19 cellular contexts compared by ENCODE assay signal in genomic region chr6:56518995-56519767, GRCh38.
DNase-seq lines count a peak whose midpoint lies in the region; ATAC-seq and TF ChIP-seq lines count a peak whose summit lies in the region.
"Had no signal": no experiment of that assay in that cellular context is flagged by ENCODE, and none has a peak within 500 bp of the region (broad histone marks: within the 10 kb centered on the region; RNA-seq: fewer than 3 reads in every experiment).

No MANE protein-coding gene starts in this region.

- H3K27me3 ChIP-seq in IMR-90 (ENCODE audit: control insufficient read depth, insufficient read depth, low read length): no peaks in the 10 kb centered on the region
- H3K27me3 ChIP-seq in esophagus squamous epithelium: no peaks in the 10 kb centered on the region
- H3K27me3 ChIP-seq in transverse colon: no peaks in the 10 kb centered on the region

- H2AFZ ChIP-seq in IMR-90 (replicated peaks; ENCODE audit: low read length, poor library complexity): no peak overlapping the region

- H3K27ac ChIP-seq in IMR-90 (ENCODE audit: insufficient read depth, low read length) (peak overlapping the region; percentile 4; the same call in 1 of the 2 replicates), esophagus squamous epithelium (peak overlapping the region in 3 of 4 donors; percentile 23 to 70 (median 26)), transverse colon (peak overlapping the region; percentile 44 to 74 (median 66))

- no TSS peak for BruUV-seq in IMR-90 (replicated peaks; lab: Mats Ljungman, UMichigan)

- no peak overlapping the region for H3K56ac ChIP-seq in IMR-90 (ENCODE audit: extremely low read depth, insufficient read depth, low read length)

- H4K20me1 ChIP-seq in IMR-90 (ENCODE audit: insufficient read depth, low read length): peaks cover 4% of the 10 kb centered on the region; the same call in 1 of the 2 replicates

- CTCF ChIA-PET in IMR-90 (lab: Yijun Ruan, JAX): interaction anchor here (0.6 kb wide), 1 partner anchor 372 kb away, joined by 4 read pairs; no protein-coding TSS in a partner anchor

- TF ChIP-seq CTCF in IMR-90 (conservative IDR thresholded peaks at IDR 0.05; ENCODE audit: low read depth, low read length): no peak
- no peak for TF ChIP-seq CTCF in esophagus squamous epithelium (IDR thresholded peaks at IDR 0.05)
- TF ChIP-seq CTCF in mucosa of descending colon (IDR thresholded peaks at IDR 0.05): no peak
- TF ChIP-seq CTCF in transverse colon (IDR thresholded peaks at IDR 0.05): no peak

- H2AK5ac ChIP-seq in IMR-90 (ENCODE audit: low read depth, low read length): peak overlapping the region; percentile 43

- peak overlapping the region; percentile 19; the same call in 1 of the 2 replicates for H3K14ac ChIP-seq in IMR-90 (replicated peaks; ENCODE audit: low read depth, low read length)

- dilution Hi-C loops in IMR-90 (cut with HindIII; ENCODE audit: low sequenced_read_pairs, unreplicated experiment): no loop called here

- H3K4ac ChIP-seq in IMR-90 (ENCODE audit: low read depth, low read length): peak overlapping the region; percentile 35; the same call in 1 of the 2 replicates

- H2BK20ac ChIP-seq in IMR-90 (ENCODE audit: low read depth, low read length): 0 out of 2 replicates have a peak overlapping the region, but pooled peaks have one; percentile 5

- no peak for TF ChIP-seq RAD21 in IMR-90 (IDR thresholded peaks at IDR 0.05; ENCODE audit: low read length)

- no peak overlapping the region for H2AK9ac ChIP-seq in IMR-90 (replicated peaks; ENCODE audit: low read depth, low read length, poor library complexity)

- peaks cover 14% of the 10 kb centered on the region for H3K9me1 ChIP-seq in IMR-90 (ENCODE audit: insufficient read depth, low read length)

- H3K4me2 ChIP-seq in IMR-90 (ENCODE audit: low read depth, low read length): no peak overlapping the region

- intact Hi-C loops in IMR-90 (cut with micrococcal nuclease): no loop called here
- intact Hi-C loops in esophagus squamous epithelium (cut with DNase I): no loop called here
- intact Hi-C loops in mucosa of descending colon (cut with DNase I, micrococcal nuclease): no loop called here
- intact Hi-C loops in transverse colon (cut with DNase I; ENCODE audit: low total_unique reads): no loop called here

- no peak overlapping the region for H2BK15ac ChIP-seq in IMR-90 (ENCODE audit: low read depth, low read length)

- H3K4me3 ChIP-seq in IMR-90 (ENCODE audit: insufficient read depth, low read depth, low read length) (no peak overlapping the region), esophagus squamous epithelium (no peak overlapping the region), mucosa of descending colon (no peak overlapping the region), transverse colon (no peak overlapping the region)
- H3K4me3 ChIP-seq: GM12878 had no signal

- peak overlapping the region; percentile 50 for H2BK120ac ChIP-seq in IMR-90 (ENCODE audit: low read depth, low read length)

- H3K36me3 ChIP-seq in IMR-90 (ENCODE audit: control insufficient read depth, insufficient read depth, low read length) (peaks cover 14% of the 10 kb centered on the region), esophagus squamous epithelium (peaks cover 0 to 75% (median 0%) of the 10 kb centered on the region in 3 donors), mucosa of descending colon (ENCODE audit: low read depth) (no peaks in the 10 kb centered on the region), transverse colon (peaks cover 0 to 7% (median 0%) of the 10 kb centered on the region in 4 donors)

- WGBS in IMR-90 (ENCODE audit: extremely low coverage in 2 of 2, insufficient read length in 1 of 2), 2 experiments: no CpG with 5 or more reads among the region's 5 CpGs
- WGBS in esophagus squamous epithelium, 2 donors: 76 to 82% methylated on average over 4 to 5 of the region's 5 CpGs
- WGBS in transverse colon (ENCODE audit: low coverage in 1 of 2), 2 donors: 58 to 66% methylated on average over 2 to 5 of the region's 5 CpGs

- H3K9ac ChIP-seq in IMR-90 (ENCODE audit: low read depth, low read length): no peak overlapping the region

- peak overlapping the region; percentile 40; the same call in 1 of the 2 replicates for H3K23ac ChIP-seq in IMR-90 (ENCODE audit: low read depth, low read length)

- no peak overlapping the region for H4K8ac ChIP-seq in IMR-90 (ENCODE audit: low read depth in 2 of 2, low read length in 2 of 2)

- peaks cover 19% of the 10 kb centered on the region for H3K4me1 ChIP-seq in IMR-90 (ENCODE audit: control insufficient read depth, insufficient read depth, low read length)
- peaks cover 0 to 45% (median 4%) of the 10 kb centered on the region in 3 donors for H3K4me1 ChIP-seq in esophagus squamous epithelium
- no peaks in the 10 kb centered on the region for H3K4me1 ChIP-seq in mucosa of descending colon (ENCODE audit: low read depth)
- peaks cover 0 to 60% (median 24%) of the 10 kb centered on the region in 4 donors for H3K4me1 ChIP-seq in transverse colon

- no peak for DNase-seq in IMR-90
- no peak for DNase-seq in esophagus squamous epithelium (lab: John Stamatoyannopoulos, UW)
- DNase-seq in mucosa of descending colon: no peak
- no peak for DNase-seq in transverse colon
- no peak for DNase-seq in T-helper 2 cell
- DNase-seq in SHP77 treated with DMSO at 0.1 percent for 48 hours (lab: John Stamatoyannopoulos, UW): no peak
- DNase-seq in stimulated activated naive CD4-positive, alpha-beta T cell treated with Interleukin-2 at 50 U/mL for 16 hours (lab: John Stamatoyannopoulos, UW): no peak
- DNase-seq: ACHN; Calu3; CD4-positive, CD25-positive, alpha-beta regulatory T cell; MM.1S; NCI-H1105; NCI-H1694 treated with DMSO at 0.1 percent for 48 hours; NCI-H446 treated with DMSO at 0.1 percent for 48 hours; NCI-H774 had no signal

- H3K9me3 ChIP-seq in IMR-90 (ENCODE audit: control insufficient read depth, insufficient read depth, low read length): no peaks in the 10 kb centered on the region
- H3K9me3 ChIP-seq in esophagus squamous epithelium: no peaks in the 10 kb centered on the region
- no peaks in the 10 kb centered on the region for H3K9me3 ChIP-seq in mucosa of descending colon
- no peaks in the 10 kb centered on the region for H3K9me3 ChIP-seq in transverse colon

- H2BK5ac ChIP-seq in IMR-90 (ENCODE audit: low read depth, low read length, poor library complexity, severe bottlenecking): peak overlapping the region; percentile 15

- TF ChIP-seq POLR2A in IMR-90 (IDR thresholded peaks at IDR 0.05; ENCODE audit: low read depth, low read length) (no peak), esophagus squamous epithelium (IDR thresholded peaks at IDR 0.05) (no peak), transverse colon (IDR thresholded peaks at IDR 0.05) (no peak)

- POLR2A ChIA-PET in IMR-90 (lab: Charles Lee; ENCODE audit: unreplicated experiment): no interaction called here

- H4K5ac ChIP-seq in IMR-90 (ENCODE audit: low read depth, low read length): peak overlapping the region; percentile 12

- no peak for TF ChIP-seq EP300 in transverse colon (IDR thresholded peaks at IDR 0.05; ENCODE audit: low read depth)

- ATAC-seq in IMR-90 (ENCODE audit: low read depth): no peak
- peak; percentile 58 for ATAC-seq in mucosa of descending colon
- ATAC-seq: GM12878, HCT116, Panc1, Right ventricle myocardium inferior had no signal

- peaks cover 22 to 51% of the 10 kb centered on the region in 2 experiments for H3K79me1 ChIP-seq in IMR-90 (ENCODE audit: low read depth in 1 of 2, low read length in 2 of 2)

- H3K18ac ChIP-seq in IMR-90 (ENCODE audit: low read depth, low read length): peak overlapping the region; percentile 76

- H4K91ac ChIP-seq in IMR-90 (ENCODE audit: insufficient read depth, low read depth, low read length): no peak overlapping the region

- in situ Hi-C loops in IMR-90 (cut with MboI; ENCODE audit: low sequenced_read_pairs): no loop called here
- in situ Hi-C loops in transverse colon (cut with MboI; ENCODE audit: low pct_ligation_motif_present in 1 of 4, low pct_unique_long_range_greater_than_20kb in 1 of 4, low sequenced_read_pairs in 3 of 4): no loop called here

TF ChIP-seq in IMR-90, 13 proteins besides CTCF, POLR2A, EP300 and RAD21:
- no peak for TF ChIP-seq MAZ (IDR thresholded peaks at IDR 0.05; ENCODE audit: borderline replicate concordance, low read depth, low read length)
- no peak for TF ChIP-seq FOS (IDR thresholded peaks at IDR 0.05; ENCODE audit: low read depth, low read length)
- no peak for TF ChIP-seq RCOR1 (IDR thresholded peaks at IDR 0.05; ENCODE audit: insufficient replicate concordance, low read length)
- no peak for TF ChIP-seq CEBPB (IDR thresholded peaks at IDR 0.05; ENCODE audit: low read depth, low read length)
- TF ChIP-seq RFX5 (IDR thresholded peaks at IDR 0.05; ENCODE audit: low read depth, low read length): no peak
- TF ChIP-seq, protein P1, sequence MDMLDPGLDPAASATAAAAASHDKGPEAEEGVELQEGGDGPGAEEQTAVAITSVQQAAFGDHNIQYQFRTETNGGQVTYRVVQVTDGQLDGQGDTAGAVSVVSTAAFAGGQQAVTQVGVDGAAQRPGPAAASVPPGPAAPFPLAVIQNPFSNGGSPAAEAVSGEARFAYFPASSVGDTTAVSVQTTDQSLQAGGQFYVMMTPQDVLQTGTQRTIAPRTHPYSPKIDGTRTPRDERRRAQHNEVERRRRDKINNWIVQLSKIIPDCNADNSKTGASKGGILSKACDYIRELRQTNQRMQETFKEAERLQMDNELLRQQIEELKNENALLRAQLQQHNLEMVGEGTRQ (IDR thresholded peaks at IDR 0.05; ENCODE audit: low read depth, low read length): no peak
- no peak for TF ChIP-seq NFE2L2 (IDR thresholded peaks at IDR 0.05; ENCODE audit: low read depth, low read length)
- no peak for TF ChIP-seq MAFK (IDR thresholded peaks at IDR 0.05; ENCODE audit: low read depth, low read length)
- no peak for TF ChIP-seq CHD1 (IDR thresholded peaks at IDR 0.05; ENCODE audit: low read depth, low read length)

Comparison
In these comparisons a context has a peak if more than half of its experiments do, and no peak if none do; other contexts are left out.
1. H3K27ac ChIP-seq: peak in every context shown above with its lines; median percentile 66 in transverse colon; 26 in esophagus squamous epithelium; 4 in IMR-90.